Comparison of ENCODE assay signal across 24 cellular contexts in genomic region chr10:58851606-58852005, GRCh38.
DNase-seq lines count a peak whose midpoint lies in the region; ATAC-seq and TF ChIP-seq lines count a peak whose summit lies in the region.
"Had no signal": no experiment of that assay in that cellular context is flagged by ENCODE, and none has a peak within 500 bp of the region (broad histone marks: within the 10 kb centered on the region; RNA-seq: fewer than 3 reads in every experiment).

No MANE protein-coding gene starts in this region.

- no peaks in the 10 kb centered on the region for H3K36me3 ChIP-seq in GM23338 (ENCODE audit: insufficient read depth)
- H3K36me3 ChIP-seq: right lobe of liver had no signal

- H3K27me3 ChIP-seq in GM23338 (ENCODE audit: insufficient read depth) = no peaks in the 10 kb centered on the region
- H3K27me3 ChIP-seq: right lobe of liver had no signal

- H3F3A ChIP-seq in GM23338 (replicated peaks; ENCODE audit: low read depth) = no peaks in the 10 kb centered on the region

- H3K4me3 ChIP-seq in fibroblast of mammary gland (ENCODE audit: control insufficient read depth, low read depth, low read length) (no peak overlapping the region), GM23338 (no peak overlapping the region)
- H3K4me3 ChIP-seq: right lobe of liver had no signal

- H2AFZ ChIP-seq in GM23338 = no peak overlapping the region

- no peaks in the 10 kb centered on the region for H3K79me2 ChIP-seq in GM23338 (replicated peaks; ENCODE audit: insufficient read depth)

- H3K27me3 Mint-ChIP-seq in glutamatergic neuron (ENCODE audit: unreplicated experiment) (peaks cover 3% of the 10 kb centered on the region), GM23338 (ENCODE audit: insufficient read depth, low read depth, poor library complexity) (no peaks in the 10 kb centered on the region)
- H3K27me3 Mint-ChIP-seq: brain; IgD-negative memory B cell; memory B cell; stimulated activated naive B cell treated with anti-CD40 and anti-IgM and Interleukin-4, amounts not matched to agents 10 μg/mL and 1 μg/mL and 100 μg/mL, for 72 hours had no signal

- H3K36me3 Mint-ChIP-seq in glutamatergic neuron (ENCODE audit: unreplicated experiment) (no peaks in the 10 kb centered on the region), GM23338 (ENCODE audit: low read depth) (no peaks in the 10 kb centered on the region)
- H3K36me3 Mint-ChIP-seq: brain; IgD-negative memory B cell; memory B cell; stimulated activated naive B cell treated with anti-CD40 and anti-IgM and Interleukin-4, amounts not matched to agents 10 μg/mL and 1 μg/mL and 100 μg/mL, for 72 hours had no signal

- H3K27ac ChIP-seq in RWPE1 = no peak overlapping the region
- H3K27ac ChIP-seq in GM23338 (ENCODE audit: low read depth) = no peak overlapping the region
- H3K27ac ChIP-seq: right lobe of liver had no signal

- ATAC-seq in GM23338 = no peak
- ATAC-seq: activated T-cell treated with anti-CD3 and anti-CD28 coated beads, Interleukin-2, amount 50 U/mL, for 4 hours; right lobe of liver; stimulated activated naive B cell treated with anti-CD40 and anti-IgM and Interleukin-4, amounts not matched to agents 10 μg/mL and 1 μg/mL and 100 μg/mL, for 72 hours had no signal

- no peaks in the 10 kb centered on the region for H4K20me1 ChIP-seq in GM23338 (replicated peaks; ENCODE audit: insufficient read depth)

- no peaks in the 10 kb centered on the region; the same call in 1 of the 2 replicates for H3K4me1 ChIP-seq in GM23338 (ENCODE audit: insufficient read depth)
- H3K4me1 ChIP-seq: right lobe of liver had no signal

- no peak for TF ChIP-seq CTCF in RWPE1 (conservative IDR thresholded peaks at IDR 0.05; ENCODE audit: low read depth)
- no peak for TF ChIP-seq CTCF in fibroblast of mammary gland (conservative IDR thresholded peaks at IDR 0.05; ENCODE audit: control insufficient read depth, insufficient read depth, low read depth, low read length)
- TF ChIP-seq CTCF in glutamatergic neuron (IDR thresholded peaks at IDR 0.05; ENCODE audit: partially characterized antibody, unreplicated experiment) = no peak
- no peak for TF ChIP-seq CTCF in GM23338 (conservative IDR thresholded peaks at IDR 0.05; ENCODE audit: low read depth in 2 of 2)

- H3K4me2 ChIP-seq in GM23338 = no peak overlapping the region

- H3K4me1 Mint-ChIP-seq in glutamatergic neuron (ENCODE audit: low read depth, unreplicated experiment) = peaks cover 7% of the 10 kb centered on the region
- H3K4me1 Mint-ChIP-seq in GM23338 = peaks cover 3% of the 10 kb centered on the region; the same call in 2 of the 3 replicates
- H3K4me1 Mint-ChIP-seq: IgD-negative memory B cell; memory B cell; neural crest cell; stimulated activated naive B cell treated with anti-CD40 and anti-IgM and Interleukin-4, amounts not matched to agents 10 μg/mL and 1 μg/mL and 100 μg/mL, for 72 hours had no signal

- H3K9me3 Mint-ChIP-seq in glutamatergic neuron (ENCODE audit: unreplicated experiment) (no peaks in the 10 kb centered on the region), GM23338 (no peaks in the 10 kb centered on the region; the same call in 2 of the 3 replicates)
- H3K9me3 Mint-ChIP-seq: activated T-cell treated with anti-CD3 and anti-CD28 coated beads, Interleukin-2, amount 50 U/mL, for 4 hours; HFFc6; memory B cell; neural crest cell had no signal

- POLR2A ChIA-PET in RWPE1 (lab: Yijun Ruan, JAX; ENCODE audit: low non-redundant PET) = no interaction called here

- no peak overlapping the region for H3K4me3 Mint-ChIP-seq in glutamatergic neuron (ENCODE audit: unreplicated experiment)
- no peak overlapping the region for H3K4me3 Mint-ChIP-seq in GM23338
- H3K4me3 Mint-ChIP-seq: activated T-cell treated with anti-CD3 and anti-CD28 coated beads, Interleukin-2, amount 50 U/mL, for 4 hours; brain; HFFc6; IgD-negative memory B cell; memory B cell; neural crest cell; stimulated activated naive B cell treated with anti-CD40 and anti-IgM and Interleukin-4, amounts not matched to agents 10 μg/mL and 1 μg/mL and 100 μg/mL, for 72 hours had no signal

- H3K27ac Mint-ChIP-seq in glutamatergic neuron (ENCODE audit: unreplicated experiment) = no peak overlapping the region
- no peak overlapping the region for H3K27ac Mint-ChIP-seq in GM23338
- H3K27ac Mint-ChIP-seq: brain; HFFc6; IgD-negative memory B cell; memory B cell; stimulated activated naive B cell treated with anti-CD40 and anti-IgM and Interleukin-4, amounts not matched to agents 10 μg/mL and 1 μg/mL and 100 μg/mL, for 72 hours had no signal

- H3K9me2 ChIP-seq in GM23338 (ENCODE audit: insufficient read depth) = 0 out of 2 replicates have a peak, but pooled peaks cover 5% of the 10 kb centered on the region

- CTCF ChIA-PET in RWPE1 (lab: Yijun Ruan, JAX) = interaction anchor here (0.7 kb wide), 2 partner anchors 320 to 439 kb away, joined by 3 read pairs; no protein-coding TSS in a partner anchor

- DNase-seq in HCEC 1CT = peak; percentile 49
- peak; percentile 8 for DNase-seq in RWPE1 (ENCODE audit: low spot score)
- peak; percentile 62 for DNase-seq in fibroblast of mammary gland (ENCODE audit: low read depth)
- DNase-seq in SW 1271 (lab: John Stamatoyannopoulos, UW) = no peak
- DNase-seq in glutamatergic neuron = no peak
- no peak for DNase-seq in GM23338 (ENCODE audit: low spot score)
- no peak for DNase-seq in NCI-H2081 (lab: John Stamatoyannopoulos, UW)
- DNase-seq: activated CD4-positive, alpha-beta T cell treated with anti-CD3 and anti-CD28 coated beads, Interleukin-2, amount 50 U/mL, for 1 hour; activated naive CD4-positive, alpha-beta T cell; activated T-cell treated with anti-CD3 and anti-CD28 coated beads, Interleukin-2, amount 50 U/mL, for 4 hours; effector CD8-positive, alpha-beta T cell; erythroblast; HFFc6; hippocampal formation; NCI-H1417; NCI-H2029 treated with DMSO at 0.1 percent for 48 hours; NCI-H446; right lobe of liver; Right ventricle myocardium superior; stimulated activated naive B cell treated with anti-CD40 and anti-IgM and Interleukin-4, amounts not matched to agents 10 μg/mL and 1 μg/mL and 100 μg/mL, for 72 hours had no signal

TF ChIP-seq in GM23338, 12 proteins besides CTCF, POLR2A, EP300 and RAD21 (continues in another document):
- no peak for TF ChIP-seq REST (IDR thresholded peaks at IDR 0.05; ENCODE audit: unreplicated experiment)
- no peak for TF ChIP-seq POLR2AphosphoS5 (IDR thresholded peaks at IDR 0.05; ENCODE audit: low read depth)
- no peak for TF ChIP-seq STAT1 (IDR thresholded peaks at IDR 0.05; ENCODE audit: unreplicated experiment)
- TF ChIP-seq ETS1 (IDR thresholded peaks at IDR 0.05) = no peak

Comparison
In these comparisons a context has a peak if more than half of its experiments do, and no peak if none do; other contexts are left out.
1. DNase-seq: peak in HCEC 1CT (single experiment), RWPE1 (single experiment) and fibroblast of mammary gland (single experiment); none in SW 1271 (0 of 2), glutamatergic neuron (single experiment), GM23338 (single experiment) and NCI-H2081 (0 of 2).